1 cellular context compared by ENCODE assay signal in the genomic region with DNA sequence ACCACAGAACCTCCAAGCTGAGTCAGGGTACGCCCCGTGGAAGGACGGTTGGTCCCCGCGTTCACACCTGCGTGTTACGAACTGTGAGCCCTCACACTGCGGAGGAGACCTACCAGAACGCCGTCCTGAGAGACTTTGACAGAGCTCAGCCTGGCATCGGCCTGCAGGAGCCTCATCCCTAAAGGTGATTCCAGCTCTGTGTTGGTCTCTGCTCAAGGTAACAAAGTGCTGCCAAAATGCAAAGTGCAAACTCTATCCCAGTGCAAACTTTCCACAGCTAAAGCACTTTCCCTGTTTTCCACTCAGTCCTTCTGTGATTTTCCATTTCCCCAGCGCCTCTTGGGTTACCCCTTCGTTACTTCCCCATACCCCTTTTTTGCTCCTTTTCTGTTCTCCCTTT.
TF ChIP-seq lines count a peak whose summit lies in the region.

No MANE protein-coding gene starts in this region.

TF ChIP-seq in H1, 55 proteins besides CTCF, POLR2A, EP300 and RAD21:
- TF ChIP-seq GABPA (IDR thresholded peaks at IDR 0.05; ENCODE audit: borderline replicate concordance, insufficient read depth, low read length) (no peak), SIX5 (IDR thresholded peaks at IDR 0.05; ENCODE audit: low read depth, low read length) (no peak), RXRA (IDR thresholded peaks at IDR 0.05; ENCODE audit: insufficient read depth, low read depth, low read length) (no peak), HDAC2 (IDR thresholded peaks at IDR 0.05; ENCODE audit: borderline replicate concordance in 1 of 2, low read depth in 2 of 2, low read length in 2 of 2) (no peak), SUZ12 (IDR thresholded peaks at IDR 0.05; ENCODE audit: low read length) (no peak), BRCA1 (IDR thresholded peaks at IDR 0.05; ENCODE audit: low read depth, low read length) (no peak), SRF (IDR thresholded peaks at IDR 0.05; ENCODE audit: low read depth, low read length) (no peak), TAF1 (IDR thresholded peaks at IDR 0.05; ENCODE audit: low read depth, low read length) (no peak), TCF12 (IDR thresholded peaks at IDR 0.05; ENCODE audit: low read depth, low read length) (no peak), CTBP2 (IDR thresholded peaks at IDR 0.05; ENCODE audit: borderline replicate concordance, insufficient read depth, insufficient read length, low read length) (no peak), YY1 (IDR thresholded peaks at IDR 0.05; ENCODE audit: low read depth, low read length) (no peak), POLR2AphosphoS5 (IDR thresholded peaks at IDR 0.05; ENCODE audit: low read depth, low read length) (no peak), SP1 (IDR thresholded peaks at IDR 0.05; ENCODE audit: low read depth, low read length) (no peak), SIRT6 (IDR thresholded peaks at IDR 0.05; ENCODE audit: low read length) (no peak), SIN3A (conservative IDR thresholded peaks at IDR 0.05 in 1 of 2, IDR thresholded peaks at IDR 0.05 in 1 of 2; ENCODE audit: low read depth in 1 of 2, low read length in 2 of 2) (no peak), TEAD4 (IDR thresholded peaks at IDR 0.05; ENCODE audit: low read depth, low read length) (no peak)
- TF ChIP-seq, protein P1, sequence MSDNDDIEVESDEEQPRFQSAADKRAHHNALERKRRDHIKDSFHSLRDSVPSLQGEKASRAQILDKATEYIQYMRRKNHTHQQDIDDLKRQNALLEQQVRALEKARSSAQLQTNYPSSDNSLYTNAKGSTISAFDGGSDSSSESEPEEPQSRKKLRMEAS (IDR thresholded peaks at IDR 0.05), result no peak
- TF ChIP-seq, protein P2, sequence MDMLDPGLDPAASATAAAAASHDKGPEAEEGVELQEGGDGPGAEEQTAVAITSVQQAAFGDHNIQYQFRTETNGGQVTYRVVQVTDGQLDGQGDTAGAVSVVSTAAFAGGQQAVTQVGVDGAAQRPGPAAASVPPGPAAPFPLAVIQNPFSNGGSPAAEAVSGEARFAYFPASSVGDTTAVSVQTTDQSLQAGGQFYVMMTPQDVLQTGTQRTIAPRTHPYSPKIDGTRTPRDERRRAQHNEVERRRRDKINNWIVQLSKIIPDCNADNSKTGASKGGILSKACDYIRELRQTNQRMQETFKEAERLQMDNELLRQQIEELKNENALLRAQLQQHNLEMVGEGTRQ (IDR thresholded peaks at IDR 0.05; ENCODE audit: low read length), result no peak
- TF ChIP-seq, protein P3, sequence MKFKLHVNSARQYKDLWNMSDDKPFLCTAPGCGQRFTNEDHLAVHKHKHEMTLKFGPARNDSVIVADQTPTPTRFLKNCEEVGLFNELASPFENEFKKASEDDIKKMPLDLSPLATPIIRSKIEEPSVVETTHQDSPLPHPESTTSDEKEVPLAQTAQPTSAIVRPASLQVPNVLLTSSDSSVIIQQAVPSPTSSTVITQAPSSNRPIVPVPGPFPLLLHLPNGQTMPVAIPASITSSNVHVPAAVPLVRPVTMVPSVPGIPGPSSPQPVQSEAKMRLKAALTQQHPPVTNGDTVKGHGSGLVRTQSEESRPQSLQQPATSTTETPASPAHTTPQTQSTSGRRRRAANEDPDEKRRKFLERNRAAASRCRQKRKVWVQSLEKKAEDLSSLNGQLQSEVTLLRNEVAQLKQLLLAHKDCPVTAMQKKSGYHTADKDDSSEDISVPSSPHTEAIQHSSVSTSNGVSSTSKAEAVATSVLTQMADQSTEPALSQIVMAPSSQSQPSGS (IDR thresholded peaks at IDR 0.05; ENCODE audit: low read length), result no peak
- TF ChIP-seq, protein P4, sequence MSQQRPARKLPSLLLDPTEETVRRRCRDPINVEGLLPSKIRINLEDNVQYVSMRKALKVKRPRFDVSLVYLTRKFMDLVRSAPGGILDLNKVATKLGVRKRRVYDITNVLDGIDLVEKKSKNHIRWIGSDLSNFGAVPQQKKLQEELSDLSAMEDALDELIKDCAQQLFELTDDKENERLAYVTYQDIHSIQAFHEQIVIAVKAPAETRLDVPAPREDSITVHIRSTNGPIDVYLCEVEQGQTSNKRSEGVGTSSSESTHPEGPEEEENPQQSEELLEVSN (IDR thresholded peaks at IDR 0.05), result no peak
